ENCODE assay signal across 8 cellular contexts in genomic region chr12:124609041-124609984, GRCh38. TPM values are rescaled to one million over a fixed set of nuclear protein-coding genes. Genes with fewer than 3 reads are reported as not detected.
A peak's percentile ranks its signal among the peaks of the same experiment; 100 is the strongest.
DNase-seq lines count a peak whose midpoint lies in the region; ATAC-seq, FAIRE-seq and TF ChIP-seq lines count a peak whose summit lies in the region.

No MANE protein-coding gene starts in this region.

- peak overlapping the region; percentile 53 for H3K27ac Mint-ChIP-seq in activated B cell treated with CpG ODN at 0.5 μM for 24 hours

- peak; percentile 82 for DNase-seq in NCI-H146 treated with DMSO at 0.1 percent for 48 hours (lab: John Stamatoyannopoulos, UW; ENCODE audit: unreplicated experiment)
- peak; percentile 45 for DNase-seq in activated B cell treated with CpG ODN at 0.5 μM for 24 hours
- DNase-seq in bronchial epithelial cell (ENCODE audit: low read depth) = peak; percentile 74
- peak; percentile 93 for DNase-seq in mucosa of gallbladder (ENCODE audit: low spot score)
- DNase-seq in stimulated activated naive CD4-positive, alpha-beta T cell treated with Interleukin-2 at 50 U/mL for 16 hours (lab: John Stamatoyannopoulos, UW) = peak; percentile 66
- DNase-seq in COLO829 (ENCODE audit: low spot score) = no peak

- peaks cover 2% of the 10 kb centered on the region for H3K9me3 Mint-ChIP-seq in activated B cell treated with CpG ODN at 0.5 μM for 24 hours

- FAIRE-seq in bronchial epithelial cell (lab: Jason Lieb, UNC) = no peak

- POLR2A ChIA-PET in activated B cell treated with CpG ODN at 0.5 μM for 24 hours (lab: Charles Lee) = interaction anchor here (0.8 kb wide), 2 partner anchors 58 to 156 kb away, joined by 3 read pairs; no protein-coding TSS in a partner anchor

- intact Hi-C loops in activated B cell treated with CpG ODN at 0.5 μM for 24 hours (cut with micrococcal nuclease) = loop anchor here (2.0 to 5.0 kb wide), 3 partner anchors 17 to 42 kb away; partner anchors contain the start of gene NCOR2

- CTCF ChIA-PET in activated B cell treated with CpG ODN at 0.5 μM for 24 hours (lab: Charles Lee) = interaction anchor here (1.2 kb wide), 1 partner anchor 37 kb away, joined by 3 read pairs; no protein-coding TSS in a partner anchor

- H3K27me3 ChIP-seq in bronchial epithelial cell (ENCODE audit: control insufficient read depth, insufficient read depth, low read length) = peaks cover 7% of the 10 kb centered on the region

- H3K4me1 Mint-ChIP-seq in activated B cell treated with CpG ODN at 0.5 μM for 24 hours = peaks cover 23% of the 10 kb centered on the region

- peaks cover 7% of the 10 kb centered on the region for H3K27me3 Mint-ChIP-seq in activated B cell treated with CpG ODN at 0.5 μM for 24 hours

- H3K36me3 Mint-ChIP-seq in activated B cell treated with CpG ODN at 0.5 μM for 24 hours (ENCODE audit: low read depth) = no peaks in the 10 kb centered on the region

- ATAC-seq in HG02759 (IDR thresholded peaks at IDR 0.05; ENCODE audit: unreplicated experiment) (peak; percentile 77), activated B cell treated with CpG ODN at 0.5 μM for 24 hours (ENCODE audit: low read depth) (peak; percentile 67)

- H3K4me3 ChIP-seq in bronchial epithelial cell (ENCODE audit: low read depth, low read length) = no peak overlapping the region

- peak overlapping the region; percentile 61 for H3K4me3 Mint-ChIP-seq in activated B cell treated with CpG ODN at 0.5 μM for 24 hours

- peak; percentile 38 for TF ChIP-seq CTCF in GM12873 (IDR thresholded peaks at IDR 0.05; ENCODE audit: insufficient read depth, low read depth, low read length, missing control alignments)
- no peak for TF ChIP-seq CTCF in activated B cell treated with CpG ODN at 0.5 μM for 24 hours (IDR thresholded peaks at IDR 0.05)
- no peak for TF ChIP-seq CTCF in bronchial epithelial cell (IDR thresholded peaks at IDR 0.05; ENCODE audit: insufficient read depth, low read length, severe bottlenecking)

- H3K36me3 ChIP-seq in bronchial epithelial cell (ENCODE audit: control insufficient read depth, insufficient read depth, low read length) = no peaks in the 10 kb centered on the region

RNA-seq across cellular contexts. Expression of gene NCOR2, which starts 41.9 kb away (rescaled TPM):
- total RNA-seq in activated B cell treated with CpG ODN at 0.5 μM for 24 hours = 136 and 154 TPM in 2 replicates
- 20.1 and 20.3 TPM in 2 replicates for total RNA-seq in bronchial epithelial cell
- 210 TPM for total RNA-seq in mucosa of gallbladder
